1 cellular context compared by ENCODE assay signal in the genomic region with DNA sequence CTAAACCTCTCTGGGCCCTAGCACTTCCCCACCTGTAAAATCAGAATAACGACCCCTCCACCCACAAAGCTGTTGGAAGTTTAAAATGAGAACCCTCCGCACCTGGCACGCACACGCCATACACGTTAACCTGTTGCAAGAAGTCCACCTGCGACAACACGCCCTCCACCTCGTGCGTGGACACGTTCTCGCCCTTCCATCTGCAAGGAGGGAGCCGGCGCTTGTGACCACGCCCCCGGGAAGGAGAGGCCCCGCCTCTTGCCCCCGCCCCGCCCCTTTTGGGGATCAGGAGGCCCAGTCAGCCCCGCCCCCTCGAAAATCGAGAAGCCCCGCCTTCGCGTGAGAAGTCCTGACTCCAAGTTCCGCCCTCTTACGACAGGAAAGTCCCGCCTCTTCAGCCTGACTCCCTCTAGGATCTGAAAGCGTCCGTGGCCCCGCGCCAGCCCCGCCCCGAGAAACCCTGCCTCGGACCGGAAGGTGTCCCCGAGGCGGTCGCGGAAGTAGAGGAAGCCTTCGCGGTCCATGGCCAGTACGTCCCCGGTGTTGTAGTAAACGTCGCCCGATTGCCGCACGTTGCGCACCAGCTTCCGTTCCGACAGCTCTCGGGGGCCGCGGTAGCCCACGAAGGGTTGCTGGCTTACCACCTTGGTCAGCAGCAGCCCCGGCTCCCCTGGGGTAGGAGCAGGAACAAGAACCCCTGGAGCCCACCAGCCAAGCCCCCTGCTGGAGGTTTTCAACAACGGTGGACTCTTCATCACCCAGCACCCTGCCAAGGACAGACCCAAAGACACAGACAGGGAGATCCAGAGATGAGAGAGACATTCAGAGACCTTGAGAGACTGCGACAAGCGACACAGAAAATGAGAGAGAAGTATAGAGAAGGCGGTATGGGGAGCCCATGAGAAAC.
TF ChIP-seq lines count a peak whose summit lies in the region.

No MANE protein-coding gene starts in this region.

TF ChIP-seq in SK-N-SH treated with all-trans-retinoic acid at 6 μM for 48 hours, 23 proteins besides CTCF, POLR2A, EP300 and RAD21 (continued from another document):
- TF ChIP-seq, protein P1, sequence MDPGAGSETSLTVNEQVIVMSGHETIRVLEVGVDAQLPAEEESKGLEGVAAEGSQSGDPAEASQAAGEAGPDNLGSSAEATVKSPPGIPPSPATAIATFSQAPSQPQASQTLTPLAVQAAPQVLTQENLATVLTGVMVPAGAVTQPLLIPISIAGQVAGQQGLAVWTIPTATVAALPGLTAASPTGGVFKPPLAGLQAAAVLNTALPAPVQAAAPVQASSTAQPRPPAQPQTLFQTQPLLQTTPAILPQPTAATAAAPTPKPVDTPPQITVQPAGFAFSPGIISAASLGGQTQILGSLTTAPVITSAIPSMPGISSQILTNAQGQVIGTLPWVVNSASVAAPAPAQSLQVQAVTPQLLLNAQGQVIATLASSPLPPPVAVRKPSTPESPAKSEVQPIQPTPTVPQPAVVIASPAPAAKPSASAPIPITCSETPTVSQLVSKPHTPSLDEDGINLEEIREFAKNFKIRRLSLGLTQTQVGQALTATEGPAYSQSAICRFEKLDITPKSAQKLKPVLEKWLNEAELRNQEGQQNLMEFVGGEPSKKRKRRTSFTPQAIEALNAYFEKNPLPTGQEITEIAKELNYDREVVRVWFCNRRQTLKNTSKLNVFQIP (CRISPR knock-in tag; IDR thresholded peaks at IDR 0.05; ENCODE audit: borderline replicate concordance, low read depth), result no peak
- TF ChIP-seq SNAI2 (CRISPR knock-in tag; IDR thresholded peaks at IDR 0.05), result no peak
- no peak for TF ChIP-seq TCF4 (CRISPR knock-in tag; IDR thresholded peaks at IDR 0.05; ENCODE audit: borderline replicate concordance)
- TF ChIP-seq ZFP3 (CRISPR knock-in tag; IDR thresholded peaks at IDR 0.05), result 0 out of 2 replicates have a peak, but pooled peaks have one; percentile 29
- 0 out of 2 replicates have a peak, but pooled peaks have one; percentile 31 for TF ChIP-seq GLIS3 (CRISPR knock-in tag; IDR thresholded peaks at IDR 0.05)
TF ChIP-seq in SK-N-SH treated with all-trans-retinoic acid at 6 μM for 48 hours: peak in this region for 3.
